ENCODE assay signal across 9 cellular contexts in genomic region chr1:201282931-201283829, GRCh38. TPM values are rescaled to one million over a fixed set of nuclear protein-coding genes. Genes with fewer than 3 reads are reported as not detected.
DNase-seq lines count a peak whose midpoint lies in the region; ATAC-seq, FAIRE-seq and TF ChIP-seq lines count a peak whose summit lies in the region.
"Had no signal": no experiment of that assay in that cellular context is flagged by ENCODE, and none has a peak within 500 bp of the region (broad histone marks: within the 10 kb centered on the region; RNA-seq: fewer than 3 reads in every experiment).

PKP1 (plus strand) TSS chr1:201283506; CDS start chr1:201283703, 197 bp downstream.

- peak within 1 kb of the TSS; percentile 84 for H3K4me2 ChIP-seq in astrocyte (ENCODE audit: low read length)

- H3K36me3 Mint-ChIP-seq in astrocyte (ENCODE audit: low read depth, unreplicated experiment), result peaks cover 2% of the 10 kb centered on the region

- peak; percentile 85 for ATAC-seq in stimulated activated naive CD8-positive, alpha-beta T cell treated with anti-CD3 and anti-CD28 coated beads, Interleukin-15, Interleukin-2, amounts not matched to agents 100 U/mL and 50 U/mL, for 24 hours

- H3K4me3 ChIP-seq in astrocyte (ENCODE audit: insufficient read depth, low read depth, low read length), result peak within 1 kb of the TSS; percentile 40
- H3K4me3 ChIP-seq in kidney epithelial cell (ENCODE audit: low read depth, low read length), result peak within 1 kb of the TSS; percentile 18

- H3K36me3 ChIP-seq in astrocyte (ENCODE audit: insufficient read depth, low read length), result no peaks in the 10 kb centered on the region
- no peaks in the 10 kb centered on the region for H3K36me3 ChIP-seq in kidney epithelial cell (ENCODE audit: control insufficient read depth, insufficient read depth, low read length)

- H3K27ac Mint-ChIP-seq in astrocyte (ENCODE audit: unreplicated experiment), result no peak within 1 kb of the TSS

- peak in 2 of 3 experiments; percentile 62 to 65 for DNase-seq in NCI-H1417 (lab: John Stamatoyannopoulos, UW)
- no peak for DNase-seq in NCI-H1417 treated with DMSO at 0.1 percent for 48 hours (lab: John Stamatoyannopoulos, UW)
- peak; percentile 15 for DNase-seq in astrocyte (ENCODE audit: low read depth)
- no peak for DNase-seq in kidney epithelial cell (ENCODE audit: low read depth)
- peak; percentile 47 for DNase-seq in stimulated activated naive CD8-positive, alpha-beta T cell treated with anti-CD3 and anti-CD28 coated beads, Interleukin-15, Interleukin-2, amounts not matched to agents 100 U/mL and 50 U/mL, for 24 hours
- DNase-seq in H4 (ENCODE audit: low spot score), result no peak
- no peak for DNase-seq in UCSD-AML1 (lab: John Stamatoyannopoulos, UW; ENCODE audit: unreplicated experiment)
- no peak for DNase-seq in superior temporal gyrus (ENCODE audit: extremely low spot score)

- peak within 1 kb of the TSS; percentile 15 for H3K9ac ChIP-seq in astrocyte (ENCODE audit: low read length)

- no peak within 1 kb of the TSS for H3K4me3 Mint-ChIP-seq in astrocyte (ENCODE audit: unreplicated experiment)

- H3K27me3 ChIP-seq in astrocyte (ENCODE audit: insufficient read depth, low read length) (peaks cover 35% of the 10 kb centered on the region), kidney epithelial cell (ENCODE audit: control insufficient read depth, insufficient read depth, low read length) (peaks cover 13% of the 10 kb centered on the region)

- H3K4me1 ChIP-seq in astrocyte (ENCODE audit: insufficient read depth, low read length), result peaks cover 11% of the 10 kb centered on the region

- peaks cover 56% of the 10 kb centered on the region for H3K27me3 Mint-ChIP-seq in astrocyte (ENCODE audit: low read depth, unreplicated experiment)

- peak within 1 kb of the TSS; percentile 55 for H2AFZ ChIP-seq in astrocyte (ENCODE audit: low read depth, low read length)

- no peak within 1 kb of the TSS for H3K27ac ChIP-seq in astrocyte (ENCODE audit: low read depth, low read length)

- H3K9me3 Mint-ChIP-seq in astrocyte (ENCODE audit: unreplicated experiment), result peaks cover 6% of the 10 kb centered on the region

- no peaks in the 10 kb centered on the region for H3K9me3 ChIP-seq in astrocyte (ENCODE audit: insufficient read depth, low read depth, low read length)

- peaks cover 4% of the 10 kb centered on the region for H3K4me1 Mint-ChIP-seq in astrocyte (ENCODE audit: low read depth, unreplicated experiment)

- TF ChIP-seq CTCF in astrocyte (IDR thresholded peaks at IDR 0.05; ENCODE audit: insufficient read depth, low read depth, low read length) (no peak), kidney epithelial cell (IDR thresholded peaks at IDR 0.05; ENCODE audit: insufficient read depth, low read length, poor library complexity, severe bottlenecking) (no peak)

- FAIRE-seq in astrocyte (lab: Jason Lieb, UNC), result no peak
- FAIRE-seq: A204.1 had no signal

- H3K79me2 ChIP-seq in astrocyte (ENCODE audit: insufficient read depth, low read length), result no peaks in the 10 kb centered on the region

- no peaks in the 10 kb centered on the region for H4K20me1 ChIP-seq in astrocyte (ENCODE audit: insufficient read depth, low read length)

RNA-seq across cellular contexts. Expression of gene PKP1, which starts in this region (rescaled TPM):
- 0.07 and 0.22 TPM in 2 replicates for total RNA-seq in astrocyte
- total RNA-seq in kidney epithelial cell, result 8.7 and 11.6 TPM in 2 replicates
- not detected in 2 replicates for total RNA-seq in H4 (2014; rRNA removed; shearing (Covaris generic))

Comparison
In these comparisons a context has a peak if more than half of its experiments do, and no peak if none do; other contexts are left out.
1. DNase-seq: peak in NCI-H1417 (2 of 3) and stimulated activated naive CD8-positive, alpha-beta T cell treated with anti-CD3 and anti-CD28 coated beads, Interleukin-15, Interleukin-2, amounts not matched to agents 100 U/mL and 50 U/mL, for 24 hours (single experiment); none in NCI-H1417 treated with DMSO at 0.1 percent for 48 hours (single experiment), kidney epithelial cell (single experiment), H4 (single experiment), UCSD-AML1 (single experiment) and superior temporal gyrus (single experiment).
2. Peak in DNase-seq, H3K4me3 ChIP-seq, H3K9ac ChIP-seq and H3K4me2 ChIP-seq in astrocyte; RNA of the gene not detected or under 1 TPM.